In the genomic region with DNA sequence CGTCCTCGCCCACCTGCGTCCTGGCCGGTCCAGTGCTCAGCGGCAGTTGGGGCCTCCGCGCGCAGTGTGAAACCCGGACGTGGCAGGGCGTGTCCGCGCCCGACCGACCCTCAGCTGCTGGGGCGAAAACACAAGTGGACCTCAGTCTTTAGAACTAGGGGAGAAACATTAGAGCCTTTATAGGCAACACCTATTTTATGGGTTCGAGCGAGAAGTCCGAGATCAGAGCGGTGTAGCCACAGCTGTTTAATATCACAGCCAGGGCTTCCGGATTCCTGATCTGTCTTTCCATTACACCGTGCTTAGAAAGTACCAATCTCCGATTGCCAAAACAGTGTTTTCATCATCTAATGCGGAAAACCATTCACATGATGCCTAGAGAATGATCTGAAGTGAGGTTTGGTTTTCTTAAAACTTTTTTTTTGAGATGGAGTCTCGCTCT, we compare ENCODE assay signal across 8 cellular contexts. TPM values are rescaled to one million over a fixed set of nuclear protein-coding genes. Genes with fewer than 3 reads are reported as not detected.
DNase-seq lines count a peak whose midpoint lies in the region; ATAC-seq, FAIRE-seq and TF ChIP-seq lines count a peak whose summit lies in the region.

No MANE protein-coding gene starts in this region.

- H3K36me3 Mint-ChIP-seq in CD4-positive, alpha-beta memory T cell, result peaks cover 4 to 24% of the 10 kb centered on the region in 2 donors
- peaks cover 4% of the 10 kb centered on the region for H3K36me3 Mint-ChIP-seq in type B pancreatic cell

- CTCF ChIA-PET in CD4-positive, alpha-beta memory T cell (lab: Charles Lee; ENCODE audit: partially characterized antibody), result interaction anchor here (0.6 to 2.6 kb wide), 12 partner anchors 9 to 163 kb away, joined by 3 to 13 read pairs (median 5); a partner anchor contains a TSS

- no peaks in the 10 kb centered on the region for H3K27me3 Mint-ChIP-seq in CD4-positive, alpha-beta memory T cell
- no peaks in the 10 kb centered on the region for H3K27me3 Mint-ChIP-seq in type B pancreatic cell

- H3K4me3 Mint-ChIP-seq in CD4-positive, alpha-beta memory T cell, result peak overlapping the region; percentile 89 to 100 (median 98)
- H3K4me3 Mint-ChIP-seq in type B pancreatic cell, result peak overlapping the region; percentile 99

- H3K36me3 ChIP-seq in CD4-positive, alpha-beta memory T cell (ENCODE audit: insufficient read depth, low read length), result peaks cover 9% of the 10 kb centered on the region
- no peaks in the 10 kb centered on the region for H3K36me3 ChIP-seq in breast epithelium
- H3K36me3 ChIP-seq in right lobe of liver, result no peaks in the 10 kb centered on the region

- no peaks in the 10 kb centered on the region for H3K9me3 Mint-ChIP-seq in CD4-positive, alpha-beta memory T cell
- no peaks in the 10 kb centered on the region for H3K9me3 Mint-ChIP-seq in type B pancreatic cell

- no peak for TF ChIP-seq CTCF in breast epithelium (IDR thresholded peaks at IDR 0.05)
- TF ChIP-seq CTCF in right lobe of liver (IDR thresholded peaks at IDR 0.05), result no peak
- no peak for TF ChIP-seq CTCF in type B pancreatic cell (conservative IDR thresholded peaks at IDR 0.05)

- 9% methylated on average over 4 of the region's 25 CpGs for WGBS in right lobe of liver (ENCODE audit: insufficient coverage, low coverage, low lambda C conversion rate, missing lambda C conversion rate)

- intact Hi-C loops in CD4-positive, alpha-beta memory T cell (cut with micrococcal nuclease), result loop anchor here (1.0 to 10.0 kb wide), 4 partner anchors 60 to 639 kb away; a partner anchor contains a TSS
- intact Hi-C loops in breast epithelium (cut with DNase I; ENCODE audit: low total_unique reads), result loop anchor here (10.0 kb wide), 1 partner anchor 209 kb away; no protein-coding TSS in a partner anchor
- intact Hi-C loops in right lobe of liver (cut with DNase I), result no loop called here

- H3K9me3 ChIP-seq in CD4-positive, alpha-beta memory T cell (ENCODE audit: control insufficient read depth in 1 of 2, low read length in 2 of 2), result no peaks in the 10 kb centered on the region
- H3K9me3 ChIP-seq in breast epithelium (no peaks in the 10 kb centered on the region), right lobe of liver (no peaks in the 10 kb centered on the region)

- FAIRE-seq in GM12891 (lab: Jason Lieb, UNC), result no peak

- peaks cover 13% of the 10 kb centered on the region for H3K4me1 ChIP-seq in CD4-positive, alpha-beta memory T cell (ENCODE audit: insufficient read depth, low read length)
- H3K4me1 ChIP-seq in breast epithelium (peaks cover 5 to 7% of the 10 kb centered on the region in 2 donors), right lobe of liver (peaks cover 0 to 11% (median 3%) of the 10 kb centered on the region in 4 donors)

- peak; percentile 29 for ATAC-seq in GM21423 (IDR thresholded peaks at IDR 0.05; ENCODE audit: unreplicated experiment)
- ATAC-seq in right lobe of liver, result peak in 1 of 4 donors; percentile 3

- peak in 3 of 5 donors; percentile 17 to 25 (median 18) for DNase-seq in CD4-positive, alpha-beta memory T cell
- no peak for DNase-seq in Jurkat, Clone E6-1 (ENCODE audit: low read depth, low spot score)
- DNase-seq in breast epithelium (ENCODE audit: low spot score in 2 of 2), result no peak
- DNase-seq in right lobe of liver, result no peak
- DNase-seq in type B pancreatic cell (ENCODE audit: extremely low spot score, unreplicated experiment), result no peak
- DNase-seq in NCI-H446 treated with DMSO at 0.1 percent for 48 hours (lab: John Stamatoyannopoulos, UW), result no peak
- DNase-seq in GM12891 (ENCODE audit: insufficient read length, low spot score), result no peak

- POLR2A ChIA-PET in CD4-positive, alpha-beta memory T cell (lab: Charles Lee; ENCODE audit: partially characterized antibody), result interaction anchor here (0.6 to 3.0 kb wide), 29 partner anchors 7 to 965 kb away, joined by 3 to 46 read pairs (median 6); a partner anchor contains a TSS

- no peak for TF ChIP-seq POLR2A in breast epithelium (IDR thresholded peaks at IDR 0.05)
- no peak for TF ChIP-seq POLR2A in right lobe of liver (IDR thresholded peaks at IDR 0.05)
- no peak for TF ChIP-seq POLR2A in GM12891 (IDR thresholded peaks at IDR 0.05; ENCODE audit: low read depth, low read length)

- peak overlapping the region; percentile 67 to 81 for H3K4me3 ChIP-seq in CD4-positive, alpha-beta memory T cell (ENCODE audit: low read length in 2 of 2)
- H3K4me3 ChIP-seq in Jurkat, Clone E6-1 (ENCODE audit: low read length), result peak overlapping the region; percentile 91
- H3K4me3 ChIP-seq in breast epithelium, result peak overlapping the region; percentile 68 to 90 (median 69)
- peak overlapping the region; percentile 67 to 95 (median 86) for H3K4me3 ChIP-seq in right lobe of liver

- H3K27me3 ChIP-seq in CD4-positive, alpha-beta memory T cell (ENCODE audit: insufficient read depth, low read length), result no peaks in the 10 kb centered on the region
- H3K27me3 ChIP-seq in breast epithelium (no peaks in the 10 kb centered on the region), right lobe of liver (no peaks in the 10 kb centered on the region)

- peak overlapping the region; percentile 80 to 99 (median 90) for H3K27ac Mint-ChIP-seq in CD4-positive, alpha-beta memory T cell
- H3K27ac Mint-ChIP-seq in type B pancreatic cell, result peak overlapping the region; percentile 92

- peaks cover 11 to 32% (median 19%) of the 10 kb centered on the region in 4 donors for H3K4me1 Mint-ChIP-seq in CD4-positive, alpha-beta memory T cell
- peaks cover 18% of the 10 kb centered on the region for H3K4me1 Mint-ChIP-seq in type B pancreatic cell (ENCODE audit: unreplicated experiment)

- peak overlapping the region; percentile 95 for H3K27ac ChIP-seq in CD4-positive, alpha-beta memory T cell (ENCODE audit: low read depth, low read length)
- H3K27ac ChIP-seq in breast epithelium (peak overlapping the region; percentile 98 to 100), right lobe of liver (no peak overlapping the region)

TF ChIP-seq in GM12891, 5 proteins besides CTCF, POLR2A, EP300 and RAD21:
- TF ChIP-seq TAF1 (IDR thresholded peaks at IDR 0.05; ENCODE audit: low read depth, low read length) (no peak), POLR2AphosphoS5 (IDR thresholded peaks at IDR 0.05; ENCODE audit: low read depth, low read length) (no peak), POU2F2 (IDR thresholded peaks at IDR 0.05; ENCODE audit: low read depth, low read length) (no peak), PAX5 (IDR thresholded peaks at IDR 0.05; ENCODE audit: insufficient read depth, low read length, severe bottlenecking) (no peak)
TF ChIP-seq in GM12891: peak in this region for 0.

RNA-seq across cellular contexts. Expression of a gene that starts 0.5 kb away (rescaled TPM):
- 1 to 10 TPM in 1 of 2 experiments, under 1 TPM in 1; 0.93 to 1.7 TPM for total RNA-seq in CD4-positive, alpha-beta memory T cell
- 1 to 10 TPM in 1 of 2 donors, under 1 TPM in 1; 0.21 to 1.6 TPM for polyA plus RNA-seq in CD4-positive, alpha-beta memory T cell
- 67.5 TPM for polyA plus RNA-seq in Jurkat, Clone E6-1 (2012; ENCODE audit: insufficient read depth, insufficient read length)
- total RNA-seq in breast epithelium (under 1 TPM in 1 of 3 donors, not detected in 2; 0.44 TPM), right lobe of liver (1 to 10 TPM in 2 of 6 experiments, under 1 TPM in 2, not detected in 2; 0.66 to 1.7 (median 1.1) TPM), type B pancreatic cell (ENCODE audit: low replicate concordance) (15.7 and 20.5 TPM in 2 replicates)
- polyA plus RNA-seq in GM12891 (2012; ENCODE audit: low read depth, missing spikeins), result 20.5 TPM

RNA-seq across cellular contexts. Expression of a gene that starts 59.6 kb away (rescaled TPM):
- total RNA-seq in CD4-positive, alpha-beta memory T cell, result 10 to 100 TPM; 24.5 to 26.7 TPM
- 10 to 100 TPM; 28.9 to 35.9 TPM for polyA plus RNA-seq in CD4-positive, alpha-beta memory T cell
- 29.1 TPM for polyA plus RNA-seq in Jurkat, Clone E6-1 (2012; ENCODE audit: insufficient read depth, insufficient read length)
- total RNA-seq in breast epithelium (10 to 100 TPM; 31.5 to 35.4 (median 34.4) TPM), right lobe of liver (10 to 100 TPM; 25.3 to 38.5 (median 29.5) TPM), type B pancreatic cell (ENCODE audit: low replicate concordance) (30.4 and 32.0 TPM in 2 replicates)
- polyA plus RNA-seq in GM12891 (2012; ENCODE audit: low read depth, missing spikeins), result 17.4 TPM

Comparison
In these comparisons a context has a peak if more than half of its experiments do, and no peak if none do; other contexts are left out.
1. DNase-seq: peak in CD4-positive, alpha-beta memory T cell (3 of 5); none in Jurkat, Clone E6-1 (single experiment), breast epithelium (0 of 2), right lobe of liver (0 of 3), type B pancreatic cell (single experiment), NCI-H446 treated with DMSO at 0.1 percent for 48 hours (single experiment) and GM12891 (single experiment).
2. H3K27ac ChIP-seq: peak in CD4-positive, alpha-beta memory T cell (single experiment) and breast epithelium (2 of 2); none in right lobe of liver (0 of 3).
3. intact Hi-C loops: an anchor here in CD4-positive, alpha-beta memory T cell (1.0 to 10.0 kb wide) and breast epithelium (10.0 kb wide); none called in right lobe of liver.
4. Peak in every context shown above with its lines, with median percentiles within 50 percentile points of each other: H3K4me3 ChIP-seq.